16 cellular contexts compared by ENCODE assay signal in the genomic region with DNA sequence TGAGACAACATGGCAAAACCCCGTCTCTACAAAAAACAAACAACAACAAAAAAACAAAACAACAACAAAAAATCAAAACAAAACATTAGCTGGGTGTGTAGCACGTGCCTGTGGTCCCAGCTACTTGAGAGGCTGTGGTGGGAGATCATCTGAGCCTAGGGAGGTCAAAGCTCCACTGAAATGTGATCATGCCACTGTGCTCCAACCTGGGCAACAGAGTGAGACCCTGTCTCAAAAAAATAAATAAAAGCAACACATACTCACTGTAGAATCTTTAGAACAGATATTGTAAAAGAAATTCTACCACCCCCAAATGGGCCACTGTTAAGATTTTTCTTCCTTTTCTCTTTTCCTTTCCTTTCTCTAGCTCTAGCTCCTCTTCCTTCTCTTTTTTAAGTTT. TPM values are rescaled to one million over a fixed set of nuclear protein-coding genes. Genes with fewer than 3 reads are reported as not detected.
DNase-seq lines count a peak whose midpoint lies in the region; ATAC-seq and TF ChIP-seq lines count a peak whose summit lies in the region.
"Had no signal": no experiment of that assay in that cellular context is flagged by ENCODE, and none has a peak within 500 bp of the region (broad histone marks: within the 10 kb centered on the region; RNA-seq: fewer than 3 reads in every experiment).

No MANE protein-coding gene starts in this region.

- no peak overlapping the region for H3K4me3 ChIP-seq in CD8-positive, alpha-beta memory T cell (ENCODE audit: low read length)

- peak overlapping the region; percentile 68 for H3K27ac Mint-ChIP-seq in activated naive CD4-positive, alpha-beta T cell treated with anti-CD3 and anti-CD28 coated beads, Interleukin-2, amount 50 U/mL, for 24 hours
- no peak overlapping the region for H3K27ac Mint-ChIP-seq in activated naive CD4-positive, alpha-beta T cell treated with anti-CD3 and anti-CD28 coated beads for 36 hours
- H3K27ac Mint-ChIP-seq in CD8-positive, alpha-beta memory T cell: peak overlapping the region in 5 of 8 donors; percentile 5 to 77 (median 48)
- H3K27ac Mint-ChIP-seq in activated naive CD8-positive, alpha-beta T cell treated with anti-CD3 and anti-CD28 coated beads, Interleukin-2, amount 50 U/mL, for 24 hours: peak overlapping the region; percentile 4
- peak overlapping the region; percentile 51 for H3K27ac Mint-ChIP-seq in neural crest cell (ENCODE audit: unreplicated experiment)
- H3K27ac Mint-ChIP-seq: IgD-negative memory B cell had no signal

- CTCF ChIA-PET in activated naive CD4-positive, alpha-beta T cell treated with anti-CD3 and anti-CD28 coated beads for 36 hours (lab: Charles Lee): interaction anchor here (0.6 to 1.4 kb wide), 2 partner anchors 11 to 118 kb away, joined by 4 read pairs; no protein-coding TSS in a partner anchor
- CTCF ChIA-PET in CD8-positive, alpha-beta memory T cell (lab: Charles Lee): interaction anchor here (1.7 kb wide), 1 partner anchor 61 kb away, joined by 5 read pairs; no protein-coding TSS in a partner anchor

- H3K27me3 ChIP-seq in CD8-positive, alpha-beta memory T cell (ENCODE audit: insufficient read depth, low read length, poor library complexity, severe bottlenecking): no peaks in the 10 kb centered on the region

- peak overlapping the region; percentile 30 for H3K4me3 Mint-ChIP-seq in activated naive CD4-positive, alpha-beta T cell treated with anti-CD3 and anti-CD28 coated beads, Interleukin-2, amount 50 U/mL, for 24 hours
- no peak overlapping the region for H3K4me3 Mint-ChIP-seq in activated naive CD4-positive, alpha-beta T cell treated with anti-CD3 and anti-CD28 coated beads for 36 hours
- H3K4me3 Mint-ChIP-seq in CD8-positive, alpha-beta memory T cell: peak overlapping the region in 3 of 7 donors; percentile 16 to 57 (median 29)
- H3K4me3 Mint-ChIP-seq in activated naive CD8-positive, alpha-beta T cell treated with anti-CD3 and anti-CD28 coated beads, Interleukin-2, amount 50 U/mL, for 24 hours: no peak overlapping the region
- no peak overlapping the region for H3K4me3 Mint-ChIP-seq in neural crest cell
- H3K4me3 Mint-ChIP-seq: H9 had no signal

- H3K4me1 ChIP-seq in CD8-positive, alpha-beta memory T cell (ENCODE audit: insufficient read depth, low read length): peaks cover 62% of the 10 kb centered on the region

- H3K36me3 ChIP-seq in CD8-positive, alpha-beta memory T cell (ENCODE audit: insufficient read depth, low read length): peaks cover 45% of the 10 kb centered on the region

- intact Hi-C loops in activated naive CD4-positive, alpha-beta T cell treated with anti-CD3 and anti-CD28 coated beads for 36 hours (cut with micrococcal nuclease): no loop called here

- H3K9me3 Mint-ChIP-seq in activated naive CD4-positive, alpha-beta T cell treated with anti-CD3 and anti-CD28 coated beads, Interleukin-2, amount 50 U/mL, for 24 hours: peaks cover 5% of the 10 kb centered on the region
- H3K9me3 Mint-ChIP-seq in activated naive CD4-positive, alpha-beta T cell treated with anti-CD3 and anti-CD28 coated beads for 36 hours: no peaks in the 10 kb centered on the region
- peaks cover 0 to 6% (median 6%) of the 10 kb centered on the region in 5 donors for H3K9me3 Mint-ChIP-seq in CD8-positive, alpha-beta memory T cell
- no peaks in the 10 kb centered on the region for H3K9me3 Mint-ChIP-seq in activated naive CD8-positive, alpha-beta T cell treated with anti-CD3 and anti-CD28 coated beads, Interleukin-2, amount 50 U/mL, for 24 hours
- peaks cover 17% of the 10 kb centered on the region for H3K9me3 Mint-ChIP-seq in neural crest cell

- DNase-seq in activated naive CD4-positive, alpha-beta T cell treated with anti-CD3 and anti-CD28 coated beads for 36 hours: no peak
- DNase-seq in CD8-positive, alpha-beta memory T cell: no peak
- DNase-seq in activated naive CD8-positive, alpha-beta T cell treated with anti-CD3 and anti-CD28 coated beads, Interleukin-2, amount 50 U/mL, for 24 hours: no peak
- no peak for DNase-seq in neural crest cell (ENCODE audit: low read depth, low spot score)
- DNase-seq in stimulated activated CD4-positive, alpha-beta T cell treated with anti-CD3 and anti-CD28 coated beads, Interleukin-15, amount 100 ng/mL, for 24 hours: no peak
- DNase-seq in NCI-H446 (lab: John Stamatoyannopoulos, UW): no peak
- DNase-seq: H9, MV-4-11, NCI-H1417 treated with DMSO at 0.1 percent for 48 hours, NCI-H2029, NCI-H2171 treated with DMSO at 0.1 percent for 48 hours, NCI-H510A treated with DMSO at 0.1 percent for 48 hours, SHP77 treated with DMSO at 0.1 percent for 48 hours had no signal

- H3K27me3 Mint-ChIP-seq in activated naive CD4-positive, alpha-beta T cell treated with anti-CD3 and anti-CD28 coated beads, Interleukin-2, amount 50 U/mL, for 24 hours: no peaks in the 10 kb centered on the region
- H3K27me3 Mint-ChIP-seq in activated naive CD4-positive, alpha-beta T cell treated with anti-CD3 and anti-CD28 coated beads for 36 hours (ENCODE audit: low read depth): no peaks in the 10 kb centered on the region
- peaks cover 0 to 1% of the 10 kb centered on the region in 2 donors for H3K27me3 Mint-ChIP-seq in CD8-positive, alpha-beta memory T cell
- H3K27me3 Mint-ChIP-seq in activated naive CD8-positive, alpha-beta T cell treated with anti-CD3 and anti-CD28 coated beads, Interleukin-2, amount 50 U/mL, for 24 hours: no peaks in the 10 kb centered on the region
- no peaks in the 10 kb centered on the region for H3K27me3 Mint-ChIP-seq in neural crest cell (ENCODE audit: low read depth)
- H3K27me3 Mint-ChIP-seq: IgD-negative memory B cell had no signal

- H3K9me3 ChIP-seq in CD8-positive, alpha-beta memory T cell (ENCODE audit: low read length): no peaks in the 10 kb centered on the region

- no peak for TF ChIP-seq CTCF in neural crest cell (conservative IDR thresholded peaks at IDR 0.05)

- no peak for ATAC-seq in activated naive CD8-positive, alpha-beta T cell treated with anti-CD3 and anti-CD28 coated beads, Interleukin-2, amount 50 U/mL, for 24 hours
- no peak for ATAC-seq in HG03159 (IDR thresholded peaks at IDR 0.05; ENCODE audit: unreplicated experiment)

- H3K4me1 Mint-ChIP-seq in activated naive CD4-positive, alpha-beta T cell treated with anti-CD3 and anti-CD28 coated beads, Interleukin-2, amount 50 U/mL, for 24 hours: peaks cover 87% of the 10 kb centered on the region
- H3K4me1 Mint-ChIP-seq in activated naive CD4-positive, alpha-beta T cell treated with anti-CD3 and anti-CD28 coated beads for 36 hours (ENCODE audit: low read depth): peaks cover 81% of the 10 kb centered on the region
- peaks cover 85 to 97% (median 96%) of the 10 kb centered on the region in 3 donors for H3K4me1 Mint-ChIP-seq in CD8-positive, alpha-beta memory T cell
- H3K4me1 Mint-ChIP-seq in activated naive CD8-positive, alpha-beta T cell treated with anti-CD3 and anti-CD28 coated beads, Interleukin-2, amount 50 U/mL, for 24 hours: peaks cover 84% of the 10 kb centered on the region
- no peaks in the 10 kb centered on the region for H3K4me1 Mint-ChIP-seq in neural crest cell

- no peak overlapping the region for H3K27ac ChIP-seq in CD8-positive, alpha-beta memory T cell (ENCODE audit: low read depth, low read length)

- peaks cover 59% of the 10 kb centered on the region for H3K36me3 Mint-ChIP-seq in activated naive CD4-positive, alpha-beta T cell treated with anti-CD3 and anti-CD28 coated beads, Interleukin-2, amount 50 U/mL, for 24 hours
- peaks cover 79% of the 10 kb centered on the region for H3K36me3 Mint-ChIP-seq in activated naive CD4-positive, alpha-beta T cell treated with anti-CD3 and anti-CD28 coated beads for 36 hours (ENCODE audit: low read depth)
- H3K36me3 Mint-ChIP-seq in CD8-positive, alpha-beta memory T cell: peaks cover 9 to 85% (median 33%) of the 10 kb centered on the region in 3 donors
- peaks cover 88% of the 10 kb centered on the region for H3K36me3 Mint-ChIP-seq in activated naive CD8-positive, alpha-beta T cell treated with anti-CD3 and anti-CD28 coated beads, Interleukin-2, amount 50 U/mL, for 24 hours (ENCODE audit: low read depth)
- H3K36me3 Mint-ChIP-seq in neural crest cell (ENCODE audit: low read depth): peaks cover 57% of the 10 kb centered on the region

- POLR2A ChIA-PET in CD8-positive, alpha-beta memory T cell (lab: Charles Lee): interaction anchor here (0.6 kb wide), 1 partner anchor 41 kb away, joined by 3 read pairs; no protein-coding TSS in a partner anchor

RNA-seq across cellular contexts. Expression of a gene that starts 26.3 kb away (rescaled TPM):
- 100 to 1,000 TPM; 105 to 110 TPM for total RNA-seq in activated naive CD4-positive, alpha-beta T cell treated with anti-CD3 and anti-CD28 coated beads for 36 hours
- total RNA-seq in CD8-positive, alpha-beta memory T cell: 100 to 1,000 TPM; 233 to 242 TPM
- 252 TPM for polyA plus RNA-seq in CD8-positive, alpha-beta memory T cell
- total RNA-seq in neural crest cell: 129 and 135 TPM in 2 replicates
